ENCODE assay signal across 2 cellular contexts in the genomic region with DNA sequence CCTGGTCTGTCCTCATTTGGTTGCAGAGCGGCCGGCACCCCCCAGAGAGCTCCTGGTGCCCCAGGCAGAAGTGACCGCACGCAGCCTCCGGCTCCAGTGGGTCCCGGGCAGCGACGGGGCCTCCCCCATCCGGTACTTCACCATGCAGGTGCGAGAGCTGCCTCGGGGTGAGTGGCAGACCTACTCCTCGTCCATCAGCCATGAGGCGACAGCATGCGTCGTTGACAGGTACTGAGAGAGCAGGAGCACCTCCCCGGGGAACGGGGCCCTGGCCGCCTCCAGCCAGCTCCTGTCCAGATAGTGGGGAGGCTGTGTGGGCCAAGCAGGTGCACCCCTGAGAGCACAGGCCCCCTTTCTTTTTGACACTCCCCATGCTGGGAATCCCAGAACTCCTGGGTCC.
TF ChIP-seq lines count a peak whose summit lies in the region.

No MANE protein-coding gene starts in this region.

TF ChIP-seq in IMR-90, 13 proteins besides CTCF, POLR2A, EP300 and RAD21:
- no peak for TF ChIP-seq SMC3 (IDR thresholded peaks at IDR 0.05; ENCODE audit: low read depth, low read length)
- TF ChIP-seq MAFK (IDR thresholded peaks at IDR 0.05; ENCODE audit: low read depth, low read length), result no peak
- TF ChIP-seq MAZ (IDR thresholded peaks at IDR 0.05; ENCODE audit: borderline replicate concordance, low read depth, low read length), result no peak
- TF ChIP-seq BHLHE40 (IDR thresholded peaks at IDR 0.05; ENCODE audit: low read depth, low read length), result no peak
- no peak for TF ChIP-seq NFE2L2 (IDR thresholded peaks at IDR 0.05; ENCODE audit: low read depth, low read length)
- TF ChIP-seq FOS (IDR thresholded peaks at IDR 0.05; ENCODE audit: low read depth, low read length), result no peak
- no peak for TF ChIP-seq CHD1 (IDR thresholded peaks at IDR 0.05; ENCODE audit: low read depth, low read length)
- TF ChIP-seq MXI1 (IDR thresholded peaks at IDR 0.05; ENCODE audit: borderline replicate concordance, low read depth, low read length), result no peak
- TF ChIP-seq, protein P1, sequence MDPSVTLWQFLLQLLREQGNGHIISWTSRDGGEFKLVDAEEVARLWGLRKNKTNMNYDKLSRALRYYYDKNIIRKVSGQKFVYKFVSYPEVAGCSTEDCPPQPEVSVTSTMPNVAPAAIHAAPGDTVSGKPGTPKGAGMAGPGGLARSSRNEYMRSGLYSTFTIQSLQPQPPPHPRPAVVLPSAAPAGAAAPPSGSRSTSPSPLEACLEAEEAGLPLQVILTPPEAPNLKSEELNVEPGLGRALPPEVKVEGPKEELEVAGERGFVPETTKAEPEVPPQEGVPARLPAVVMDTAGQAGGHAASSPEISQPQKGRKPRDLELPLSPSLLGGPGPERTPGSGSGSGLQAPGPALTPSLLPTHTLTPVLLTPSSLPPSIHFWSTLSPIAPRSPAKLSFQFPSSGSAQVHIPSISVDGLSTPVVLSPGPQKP (IDR thresholded peaks at IDR 0.05; ENCODE audit: borderline replicate concordance, low read depth, low read length), result no peak
- no peak for TF ChIP-seq CEBPB (IDR thresholded peaks at IDR 0.05; ENCODE audit: low read depth, low read length)
- no peak for TF ChIP-seq RFX5 (IDR thresholded peaks at IDR 0.05; ENCODE audit: low read depth, low read length)
- no peak for TF ChIP-seq RCOR1 (IDR thresholded peaks at IDR 0.05; ENCODE audit: insufficient replicate concordance, low read length)

TF ChIP-seq in H1, 55 proteins besides CTCF, POLR2A, EP300 and RAD21:
- TF ChIP-seq TAF7 (optimal IDR thresholded peaks at IDR 0.05; ENCODE audit: borderline replicate concordance, low read depth, low read length) (no peak), TAF1 (IDR thresholded peaks at IDR 0.05; ENCODE audit: low read depth, low read length) (no peak), TBP (IDR thresholded peaks at IDR 0.05; ENCODE audit: low read depth, low read length) (no peak), CHD2 (IDR thresholded peaks at IDR 0.05; ENCODE audit: low read length) (no peak), HDAC2 (IDR thresholded peaks at IDR 0.05; ENCODE audit: borderline replicate concordance in 1 of 2, low read depth in 2 of 2, low read length in 2 of 2) (no peak), SIX5 (IDR thresholded peaks at IDR 0.05; ENCODE audit: low read depth, low read length) (no peak), CHD7 (IDR thresholded peaks at IDR 0.05; ENCODE audit: insufficient replicate concordance, low read length) (no peak), TCF12 (IDR thresholded peaks at IDR 0.05; ENCODE audit: low read depth, low read length) (no peak), CBX8 (IDR thresholded peaks at IDR 0.05; ENCODE audit: borderline replicate concordance, low read depth, low read length) (no peak), POU5F1 (IDR thresholded peaks at IDR 0.05; ENCODE audit: low read depth, low read length) (no peak)
- TF ChIP-seq, protein P2, sequence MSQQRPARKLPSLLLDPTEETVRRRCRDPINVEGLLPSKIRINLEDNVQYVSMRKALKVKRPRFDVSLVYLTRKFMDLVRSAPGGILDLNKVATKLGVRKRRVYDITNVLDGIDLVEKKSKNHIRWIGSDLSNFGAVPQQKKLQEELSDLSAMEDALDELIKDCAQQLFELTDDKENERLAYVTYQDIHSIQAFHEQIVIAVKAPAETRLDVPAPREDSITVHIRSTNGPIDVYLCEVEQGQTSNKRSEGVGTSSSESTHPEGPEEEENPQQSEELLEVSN (IDR thresholded peaks at IDR 0.05), result no peak
